7 cellular contexts compared by ENCODE assay signal in genomic region chr1:169109561-169110134, GRCh38. TPM values are rescaled to one million over a fixed set of nuclear protein-coding genes. Genes with fewer than 3 reads are reported as not detected.
DNase-seq lines count a peak whose midpoint lies in the region; ATAC-seq, FAIRE-seq and TF ChIP-seq lines count a peak whose summit lies in the region.

No MANE protein-coding gene starts in this region.

- no peak for TF ChIP-seq CTCF in GM23338 (conservative IDR thresholded peaks at IDR 0.05; ENCODE audit: low read depth in 2 of 2)
- TF ChIP-seq CTCF in bronchial epithelial cell (IDR thresholded peaks at IDR 0.05; ENCODE audit: insufficient read depth, low read length, severe bottlenecking): no peak

- H3F3A ChIP-seq in GM23338 (replicated peaks; ENCODE audit: low read depth): 0 out of 2 replicates have a peak, but pooled peaks cover 9% of the 10 kb centered on the region

- no peaks in the 10 kb centered on the region; the same call in 1 of the 2 replicates for H4K20me1 ChIP-seq in GM23338 (replicated peaks; ENCODE audit: insufficient read depth)

- H3K36me3 Mint-ChIP-seq in GM23338 (ENCODE audit: low read depth): peaks cover 44% of the 10 kb centered on the region

- peak overlapping the region; percentile 81 for H3K27ac ChIP-seq in GM23338 (ENCODE audit: low read depth)
- H3K27ac ChIP-seq in stomach smooth muscle (ENCODE audit: low read length): peak overlapping the region; percentile 93

- H3K9me2 ChIP-seq in GM23338 (ENCODE audit: insufficient read depth): no peaks in the 10 kb centered on the region

- peaks cover 4% of the 10 kb centered on the region; the same call in 1 of the 3 replicates for H3K9me3 Mint-ChIP-seq in GM23338

- H3K4me3 ChIP-seq in GM23338: peak overlapping the region; percentile 94
- H3K4me3 ChIP-seq in bronchial epithelial cell (ENCODE audit: low read depth, low read length): no peak overlapping the region
- H3K4me3 ChIP-seq in stomach smooth muscle (ENCODE audit: low read length in 2 of 2): peak overlapping the region; percentile 88 to 95

- H3K4me3 Mint-ChIP-seq in GM23338: peak overlapping the region; percentile 30

- H3K4me1 Mint-ChIP-seq in GM23338: peaks cover 57% of the 10 kb centered on the region

- no peaks in the 10 kb centered on the region for H3K9me3 ChIP-seq in stomach smooth muscle (ENCODE audit: control insufficient read depth in 2 of 2, low read length in 2 of 2)

- no peak overlapping the region for H2AFZ ChIP-seq in GM23338

- no peaks in the 10 kb centered on the region for H3K27me3 ChIP-seq in GM23338 (ENCODE audit: insufficient read depth)
- no peaks in the 10 kb centered on the region for H3K27me3 ChIP-seq in bronchial epithelial cell (ENCODE audit: control insufficient read depth, insufficient read depth, low read length)
- no peaks in the 10 kb centered on the region for H3K27me3 ChIP-seq in stomach smooth muscle (ENCODE audit: control insufficient read depth in 1 of 2, insufficient read depth in 2 of 2, low read length in 2 of 2)

- peak; percentile 28 for DNase-seq in GM23338 (ENCODE audit: low spot score)
- peak; percentile 61 to 62 for DNase-seq in NCI-H446 (lab: John Stamatoyannopoulos, UW)
- DNase-seq in bronchial epithelial cell (ENCODE audit: low read depth): peak; percentile 86
- DNase-seq in kidney tubule cell (ENCODE audit: low spot score): peak; percentile 93
- DNase-seq in iPS-NIHi7 (ENCODE audit: extremely low spot score): no peak
- DNase-seq in T-helper 9 cell: no peak

- no peak for FAIRE-seq in bronchial epithelial cell (lab: Jason Lieb, UNC)

- ATAC-seq in GM23338: no peak

- peaks cover 72% of the 10 kb centered on the region for H3K79me2 ChIP-seq in GM23338 (replicated peaks; ENCODE audit: insufficient read depth)

- H3K4me1 ChIP-seq in GM23338 (ENCODE audit: insufficient read depth) (peaks cover 60% of the 10 kb centered on the region), stomach smooth muscle (ENCODE audit: control insufficient read depth, insufficient read depth, low read length) (peaks cover 51% of the 10 kb centered on the region)

- H3K9ac ChIP-seq in stomach smooth muscle (ENCODE audit: low read length in 2 of 2): peak overlapping the region; percentile 71 to 93

- peaks cover 21% of the 10 kb centered on the region for H3K36me3 ChIP-seq in GM23338 (ENCODE audit: insufficient read depth)
- peaks cover 6% of the 10 kb centered on the region for H3K36me3 ChIP-seq in bronchial epithelial cell (ENCODE audit: control insufficient read depth, insufficient read depth, low read length)
- H3K36me3 ChIP-seq in stomach smooth muscle (ENCODE audit: control insufficient read depth in 2 of 2, insufficient read depth in 2 of 2, low read length in 2 of 2): peaks cover 14 to 22% of the 10 kb centered on the region in 2 donors

- peak overlapping the region; percentile 79 for H3K27ac Mint-ChIP-seq in GM23338

- H3K27me3 Mint-ChIP-seq in GM23338 (ENCODE audit: insufficient read depth, low read depth, poor library complexity): peaks cover 7% of the 10 kb centered on the region

- peak overlapping the region; percentile 94 for H3K4me2 ChIP-seq in GM23338

TF ChIP-seq in GM23338, 12 proteins besides CTCF, POLR2A, EP300 and RAD21:
- TF ChIP-seq CREB1 (CRISPR knock-in tag; IDR thresholded peaks at IDR 0.05; ENCODE audit: low read depth) (peak; percentile 65; the same call in 1 of the 2 replicates), EZH2phosphoT487 (IDR thresholded peaks at IDR 0.05; ENCODE audit: unreplicated experiment) (no peak)

RNA-seq across cellular contexts. Expression of gene ATP1B1, which starts 3.2 kb away (rescaled TPM):
- total RNA-seq in GM23338 (2014; rRNA removed; shearing (Covaris generic)): 48.9 and 51.0 TPM in 2 replicates
- polyA plus RNA-seq in GM23338 (2016; fragmentation: Nextera tagmentation; extraction: Ambion mirVana): 69.2 and 73.4 TPM in 2 replicates
- total RNA-seq in bronchial epithelial cell: 49.0 and 79.4 TPM in 2 replicates

Comparison
In these comparisons a context has a peak if more than half of its experiments do, and no peak if none do; other contexts are left out.
1. DNase-seq: peak in GM23338 (single experiment), NCI-H446 (2 of 2), bronchial epithelial cell (single experiment) and kidney tubule cell (single experiment); none in iPS-NIHi7 (single experiment) and T-helper 9 cell (single experiment).